2 cellular contexts compared by ENCODE assay signal in genomic region chr5:170388818-170389217, GRCh38.
TF ChIP-seq lines count a peak whose summit lies in the region.

No MANE protein-coding gene starts in this region.

TF ChIP-seq in GM23338, 12 proteins besides CTCF, POLR2A, EP300 and RAD21 (continued from another document):
- no peak for TF ChIP-seq JUNB (IDR thresholded peaks at IDR 0.05; ENCODE audit: unreplicated experiment)
- TF ChIP-seq ZNF331 (CRISPR knock-in tag; IDR thresholded peaks at IDR 0.05; ENCODE audit: low read depth), result no peak
- no peak for TF ChIP-seq ZNF462 (CRISPR knock-in tag; IDR thresholded peaks at IDR 0.05)
- no peak for TF ChIP-seq ETS1 (IDR thresholded peaks at IDR 0.05)

TF ChIP-seq in endothelial cell of umbilical vein, 7 proteins besides CTCF, POLR2A, EP300 and RAD21 (continued from another document):
- TF ChIP-seq MAX (IDR thresholded peaks at IDR 0.05; ENCODE audit: insufficient read depth, insufficient read length) (no peak), POLR2AphosphoS5 (IDR thresholded peaks at IDR 0.05; ENCODE audit: insufficient read depth, low read depth, low read length) (no peak), JUN (IDR thresholded peaks at IDR 0.05; ENCODE audit: borderline replicate concordance, insufficient read depth, insufficient read length, low read depth) (no peak)
TF ChIP-seq in endothelial cell of umbilical vein: peak in this region for 0.
